Comparison of ENCODE assay signal across 1 cellular context in the genomic region with DNA sequence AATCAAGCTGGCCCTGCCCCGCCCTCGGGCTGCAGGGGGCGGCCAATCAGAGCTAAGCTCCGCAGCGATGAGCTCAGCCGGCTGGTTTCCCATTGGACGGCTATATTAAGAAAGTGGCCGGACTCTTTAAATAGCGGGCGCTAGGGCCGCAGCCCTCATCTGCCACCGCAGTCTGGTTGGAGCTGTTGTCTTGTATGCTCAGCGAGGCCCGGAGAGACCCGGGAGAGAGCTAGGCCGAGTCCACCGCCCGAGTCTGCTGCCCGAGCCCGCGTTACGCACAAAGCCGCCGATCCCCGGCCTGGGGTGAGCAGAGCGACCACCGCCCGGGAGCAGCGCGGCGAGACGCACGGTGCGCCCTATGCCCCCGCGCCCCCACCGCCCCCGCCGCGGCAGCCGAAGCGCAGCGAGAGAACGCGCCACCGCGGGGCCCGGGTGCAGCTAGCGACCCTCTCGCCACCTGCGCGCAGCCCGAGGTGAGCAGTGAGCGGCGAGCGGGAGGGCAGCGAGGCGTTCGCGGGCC.
TF ChIP-seq lines count a peak whose summit lies in the region.

A gene (plus strand): TSS at position 158 of the 520 bp plus-strand sequence. CDS start 392 bp downstream, outside the sequence.

TF ChIP-seq in HepG2, 621 proteins besides CTCF, POLR2A, EP300 and RAD21 (continued from another document and continues in another):
- TF ChIP-seq, protein P1, sequence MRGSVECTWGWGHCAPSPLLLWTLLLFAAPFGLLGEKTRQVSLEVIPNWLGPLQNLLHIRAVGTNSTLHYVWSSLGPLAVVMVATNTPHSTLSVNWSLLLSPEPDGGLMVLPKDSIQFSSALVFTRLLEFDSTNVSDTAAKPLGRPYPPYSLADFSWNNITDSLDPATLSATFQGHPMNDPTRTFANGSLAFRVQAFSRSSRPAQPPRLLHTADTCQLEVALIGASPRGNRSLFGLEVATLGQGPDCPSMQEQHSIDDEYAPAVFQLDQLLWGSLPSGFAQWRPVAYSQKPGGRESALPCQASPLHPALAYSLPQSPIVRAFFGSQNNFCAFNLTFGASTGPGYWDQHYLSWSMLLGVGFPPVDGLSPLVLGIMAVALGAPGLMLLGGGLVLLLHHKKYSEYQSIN (CRISPR knock-in tag; IDR thresholded peaks at IDR 0.05; ENCODE audit: borderline replicate concordance) = peak; percentile 40; the same call in 1 of the 2 replicates
- peak; percentile 80; the same call in 1 of the 2 replicates for TF ChIP-seq RORA (CRISPR knock-in tag; IDR thresholded peaks at IDR 0.05)
- TF ChIP-seq, protein P2, sequence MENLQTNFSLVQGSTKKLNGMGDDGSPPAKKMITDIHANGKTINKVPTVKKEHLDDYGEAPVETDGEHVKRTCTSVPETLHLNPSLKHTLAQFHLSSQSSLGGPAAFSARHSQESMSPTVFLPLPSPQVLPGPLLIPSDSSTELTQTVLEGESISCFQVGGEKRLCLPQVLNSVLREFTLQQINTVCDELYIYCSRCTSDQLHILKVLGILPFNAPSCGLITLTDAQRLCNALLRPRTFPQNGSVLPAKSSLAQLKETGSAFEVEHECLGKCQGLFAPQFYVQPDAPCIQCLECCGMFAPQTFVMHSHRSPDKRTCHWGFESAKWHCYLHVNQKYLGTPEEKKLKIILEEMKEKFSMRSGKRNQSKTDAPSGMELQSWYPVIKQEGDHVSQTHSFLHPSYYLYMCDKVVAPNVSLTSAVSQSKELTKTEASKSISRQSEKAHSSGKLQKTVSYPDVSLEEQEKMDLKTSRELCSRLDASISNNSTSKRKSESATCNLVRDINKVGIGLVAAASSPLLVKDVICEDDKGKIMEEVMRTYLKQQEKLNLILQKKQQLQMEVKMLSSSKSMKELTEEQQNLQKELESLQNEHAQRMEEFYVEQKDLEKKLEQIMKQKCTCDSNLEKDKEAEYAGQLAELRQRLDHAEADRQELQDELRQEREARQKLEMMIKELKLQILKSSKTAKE (CRISPR knock-in tag; IDR thresholded peaks at IDR 0.05; ENCODE audit: borderline replicate concordance) = no peak
- TF ChIP-seq ZNF333 (CRISPR knock-in tag; IDR thresholded peaks at IDR 0.05; ENCODE audit: borderline replicate concordance) = no peak
- TF ChIP-seq ZNF251 (CRISPR knock-in tag; IDR thresholded peaks at IDR 0.05) = no peak
- TF ChIP-seq ZNF337 (CRISPR knock-in tag; IDR thresholded peaks at IDR 0.05; ENCODE audit: borderline replicate concordance, low read depth) = peak; percentile 94
- peak; percentile 88 for TF ChIP-seq ISX (CRISPR knock-in tag; conservative IDR thresholded peaks at IDR 0.05)
- peak; percentile 24 for TF ChIP-seq RBM22 (optimal IDR thresholded peaks at IDR 0.05; ENCODE audit: low read length)
- TF ChIP-seq, protein P3, sequence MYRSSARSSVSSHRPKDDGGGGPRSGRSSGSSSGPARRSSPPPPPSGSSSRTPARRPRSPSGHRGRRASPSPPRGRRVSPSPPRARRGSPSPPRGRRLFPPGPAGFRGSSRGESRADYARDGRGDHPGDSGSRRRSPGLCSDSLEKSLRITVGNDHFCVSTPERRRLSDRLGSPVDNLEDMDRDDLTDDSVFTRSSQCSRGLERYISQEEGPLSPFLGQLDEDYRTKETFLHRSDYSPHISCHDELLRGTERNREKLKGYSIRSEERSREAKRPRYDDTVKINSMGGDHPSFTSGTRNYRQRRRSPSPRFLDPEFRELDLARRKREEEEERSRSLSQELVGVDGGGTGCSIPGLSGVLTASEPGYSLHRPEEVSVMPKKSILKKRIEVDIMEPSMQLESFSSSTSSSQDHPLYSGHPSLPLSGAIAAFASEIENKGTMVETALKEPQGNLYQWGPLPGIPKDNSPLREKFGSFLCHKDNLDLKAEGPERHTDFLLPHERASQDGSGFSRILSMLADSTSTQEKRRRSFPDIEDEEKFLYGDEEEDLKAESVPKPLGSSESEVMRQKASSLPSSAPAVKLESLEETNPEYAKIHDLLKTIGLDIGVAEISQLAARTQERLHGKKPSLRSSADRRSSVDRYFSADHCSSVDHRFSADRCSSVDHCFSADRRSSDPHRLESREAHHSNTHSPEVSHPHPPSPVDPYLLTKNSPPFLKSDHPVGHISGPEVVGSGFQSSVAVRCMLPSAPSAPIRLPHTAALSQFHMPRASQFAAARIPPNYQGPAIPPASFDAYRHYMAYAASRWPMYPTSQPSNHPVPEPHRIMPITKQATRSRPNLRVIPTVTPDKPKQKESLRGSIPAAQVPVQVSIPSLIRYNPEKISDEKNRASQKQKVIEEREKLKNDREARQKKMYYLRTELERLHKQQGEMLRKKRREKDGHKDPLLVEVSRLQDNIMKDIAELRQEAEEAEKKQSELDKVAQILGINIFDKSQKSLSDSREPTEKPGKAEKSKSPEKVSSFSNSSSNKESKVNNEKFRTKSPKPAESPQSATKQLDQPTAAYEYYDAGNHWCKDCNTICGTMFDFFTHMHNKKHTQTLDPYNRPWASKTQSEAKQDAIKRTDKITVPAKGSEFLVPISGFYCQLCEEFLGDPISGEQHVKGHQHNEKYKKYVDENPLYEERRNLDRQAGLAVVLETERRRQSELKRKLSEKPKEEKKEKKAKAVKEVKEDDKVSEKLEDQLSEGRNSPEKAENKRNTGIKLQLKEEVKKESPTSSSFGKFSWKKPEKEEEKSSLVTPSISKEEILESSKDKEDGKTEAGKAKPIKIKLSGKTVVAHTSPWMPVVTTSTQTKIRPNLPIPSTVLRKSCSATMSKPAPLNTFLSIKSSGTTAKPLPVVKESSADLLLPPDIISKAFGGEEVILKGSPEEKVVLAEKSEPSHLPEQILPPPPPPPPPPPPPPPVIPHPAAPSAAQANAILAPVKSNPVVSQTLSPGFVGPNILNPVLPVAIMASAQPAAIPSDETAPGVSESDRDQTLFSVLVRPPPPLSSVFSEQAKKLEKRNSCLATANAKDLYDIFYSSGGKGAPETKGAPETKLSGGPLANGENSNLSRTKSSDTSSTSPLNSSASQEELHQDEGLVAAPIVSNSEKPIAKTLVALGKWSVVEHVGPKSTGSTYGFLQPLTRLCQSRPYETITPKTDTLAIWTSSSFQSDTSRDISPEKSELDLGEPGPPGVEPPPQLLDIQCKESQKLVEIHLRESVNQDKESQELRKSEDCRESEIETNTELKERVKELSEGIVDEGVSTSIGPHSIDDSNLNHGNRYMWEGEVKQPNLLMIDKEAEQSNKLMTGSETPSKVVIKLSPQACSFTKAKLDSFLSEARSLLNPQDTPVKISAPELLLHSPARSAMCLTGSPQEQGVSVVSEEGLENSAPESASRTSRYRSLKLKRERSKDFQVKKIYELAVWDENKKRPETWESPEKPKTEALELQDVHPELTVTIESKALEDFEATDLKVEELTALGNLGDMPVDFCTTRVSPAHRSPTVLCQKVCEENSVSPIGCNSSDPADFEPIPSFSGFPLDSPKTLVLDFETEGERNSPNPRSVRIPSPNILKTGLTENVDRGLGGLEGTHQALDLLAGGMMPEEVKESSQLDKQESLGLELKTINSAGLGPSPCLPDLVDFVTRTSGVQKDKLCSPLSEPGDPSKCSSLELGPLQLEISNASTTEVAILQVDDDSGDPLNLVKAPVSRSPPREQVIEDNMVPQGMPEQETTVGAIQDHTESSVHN (CRISPR knock-in tag; IDR thresholded peaks at IDR 0.05) = peak; percentile 39; the same call in 1 of the 2 replicates
- TF ChIP-seq MEF2D (CRISPR knock-in tag; IDR thresholded peaks at IDR 0.05) = peak; percentile 100
- TF ChIP-seq JUNB (CRISPR knock-in tag; IDR thresholded peaks at IDR 0.05; ENCODE audit: borderline replicate concordance) = no peak
- TF ChIP-seq SIX4 (CRISPR knock-in tag; IDR thresholded peaks at IDR 0.05) = no peak
- TF ChIP-seq MAZ (IDR thresholded peaks at IDR 0.05; ENCODE audit: borderline replicate concordance, low read depth, low read length) = peak; percentile 66; the same call in 1 of the 2 replicates
- TF ChIP-seq MAZ (CRISPR knock-in tag; IDR thresholded peaks at IDR 0.05; ENCODE audit: low read depth) = peak; percentile 95
- TF ChIP-seq ZNF317 (CRISPR knock-in tag; IDR thresholded peaks at IDR 0.05) = no peak; the same call in 1 of the 2 replicates
- peak; percentile 78; the same call in 1 of the 2 replicates for TF ChIP-seq ZFP1 (CRISPR knock-in tag; IDR thresholded peaks at IDR 0.05)
- peak; percentile 97 for TF ChIP-seq ZNF232 (CRISPR knock-in tag; IDR thresholded peaks at IDR 0.05; ENCODE audit: borderline replicate concordance)
- peak; percentile 51; the same call in 1 of the 2 replicates for TF ChIP-seq PHF21A (CRISPR knock-in tag; IDR thresholded peaks at IDR 0.05)
- TF ChIP-seq, protein P4, sequence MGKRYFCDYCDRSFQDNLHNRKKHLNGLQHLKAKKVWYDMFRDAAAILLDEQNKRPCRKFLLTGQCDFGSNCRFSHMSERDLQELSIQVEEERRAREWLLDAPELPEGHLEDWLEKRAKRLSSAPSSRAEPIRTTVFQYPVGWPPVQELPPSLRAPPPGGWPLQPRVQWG (CRISPR knock-in tag; IDR thresholded peaks at IDR 0.05; ENCODE audit: borderline replicate concordance, low read depth) = no peak
- no peak for TF ChIP-seq DPF2 (CRISPR knock-in tag; IDR thresholded peaks at IDR 0.05; ENCODE audit: borderline replicate concordance, low read depth)
- TF ChIP-seq KAT7 (CRISPR knock-in tag; IDR thresholded peaks at IDR 0.05; ENCODE audit: borderline replicate concordance) = peak; percentile 92; the same call in 1 of the 2 replicates
- peak; percentile 85; the same call in 1 of the 2 replicates for TF ChIP-seq DNMT3B (CRISPR knock-in tag; conservative IDR thresholded peaks at IDR 0.05)
- TF ChIP-seq ELF4 (CRISPR knock-in tag; IDR thresholded peaks at IDR 0.05; ENCODE audit: borderline replicate concordance) = peak; percentile 93
- TF ChIP-seq GFI1 (CRISPR knock-in tag; IDR thresholded peaks at IDR 0.05; ENCODE audit: borderline replicate concordance) = 0 out of 2 replicates have a peak, but pooled peaks have one; percentile 10
- no peak for TF ChIP-seq HOXA7 (CRISPR knock-in tag; IDR thresholded peaks at IDR 0.05)
- TF ChIP-seq GZF1 (CRISPR knock-in tag; IDR thresholded peaks at IDR 0.05) = no peak
- no peak for TF ChIP-seq ZNF7 (CRISPR knock-in tag; IDR thresholded peaks at IDR 0.05)
- TF ChIP-seq ETV6 (CRISPR knock-in tag; conservative IDR thresholded peaks at IDR 0.05) = peak; percentile 81; the same call in 1 of the 2 replicates
- peak; percentile 98 for TF ChIP-seq HOXA5 (CRISPR knock-in tag; IDR thresholded peaks at IDR 0.05)
- no peak for TF ChIP-seq SMAD9 (CRISPR knock-in tag; IDR thresholded peaks at IDR 0.05)
- 0 out of 2 replicates have a peak, but pooled peaks have one; percentile 76 for TF ChIP-seq ZNF430 (CRISPR knock-in tag; IDR thresholded peaks at IDR 0.05)
- TF ChIP-seq MAFF (IDR thresholded peaks at IDR 0.05; ENCODE audit: low read depth, low read length) = peak; percentile 16; the same call in 1 of the 2 replicates
- TF ChIP-seq ZNF296 (CRISPR knock-in tag; conservative IDR thresholded peaks at IDR 0.05) = no peak; the same call in 1 of the 2 replicates
- TF ChIP-seq, protein P5, sequence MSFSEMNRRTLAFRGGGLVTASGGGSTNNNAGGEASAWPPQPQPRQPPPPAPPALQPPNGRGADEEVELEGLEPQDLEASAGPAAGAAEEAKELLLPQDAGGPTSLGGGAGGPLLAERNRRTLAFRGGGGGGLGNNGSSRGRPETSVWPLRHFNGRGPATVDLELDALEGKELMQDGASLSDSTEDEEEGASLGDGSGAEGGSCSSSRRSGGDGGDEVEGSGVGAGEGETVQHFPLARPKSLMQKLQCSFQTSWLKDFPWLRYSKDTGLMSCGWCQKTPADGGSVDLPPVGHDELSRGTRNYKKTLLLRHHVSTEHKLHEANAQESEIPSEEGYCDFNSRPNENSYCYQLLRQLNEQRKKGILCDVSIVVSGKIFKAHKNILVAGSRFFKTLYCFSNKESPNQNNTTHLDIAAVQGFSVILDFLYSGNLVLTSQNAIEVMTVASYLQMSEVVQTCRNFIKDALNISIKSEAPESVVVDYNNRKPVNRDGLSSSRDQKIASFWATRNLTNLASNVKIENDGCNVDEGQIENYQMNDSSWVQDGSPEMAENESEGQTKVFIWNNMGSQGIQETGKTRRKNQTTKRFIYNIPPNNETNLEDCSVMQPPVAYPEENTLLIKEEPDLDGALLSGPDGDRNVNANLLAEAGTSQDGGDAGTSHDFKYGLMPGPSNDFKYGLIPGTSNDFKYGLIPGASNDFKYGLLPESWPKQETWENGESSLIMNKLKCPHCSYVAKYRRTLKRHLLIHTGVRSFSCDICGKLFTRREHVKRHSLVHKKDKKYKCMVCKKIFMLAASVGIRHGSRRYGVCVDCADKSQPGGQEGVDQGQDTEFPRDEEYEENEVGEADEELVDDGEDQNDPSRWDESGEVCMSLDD (CRISPR knock-in tag; IDR thresholded peaks at IDR 0.05; ENCODE audit: borderline replicate concordance) = peak; percentile 67; the same call in 1 of the 2 replicates
- peak in 1 of 2 experiments; percentile 14; a peak in 1 of 4 replicates for TF ChIP-seq NR2F1 (CRISPR knock-in tag; IDR thresholded peaks at IDR 0.05)
- TF ChIP-seq, protein P6, sequence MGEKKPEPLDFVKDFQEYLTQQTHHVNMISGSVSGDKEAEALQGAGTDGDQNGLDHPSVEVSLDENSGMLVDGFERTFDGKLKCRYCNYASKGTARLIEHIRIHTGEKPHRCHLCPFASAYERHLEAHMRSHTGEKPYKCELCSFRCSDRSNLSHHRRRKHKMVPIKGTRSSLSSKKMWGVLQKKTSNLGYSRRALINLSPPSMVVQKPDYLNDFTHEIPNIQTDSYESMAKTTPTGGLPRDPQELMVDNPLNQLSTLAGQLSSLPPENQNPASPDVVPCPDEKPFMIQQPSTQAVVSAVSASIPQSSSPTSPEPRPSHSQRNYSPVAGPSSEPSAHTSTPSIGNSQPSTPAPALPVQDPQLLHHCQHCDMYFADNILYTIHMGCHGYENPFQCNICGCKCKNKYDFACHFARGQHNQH (CRISPR knock-in tag; IDR thresholded peaks at IDR 0.05) = peak; percentile 89
- 0 out of 2 replicates have a peak, but pooled peaks have one; percentile 18 for TF ChIP-seq ZNF274 (CRISPR knock-in tag; IDR thresholded peaks at IDR 0.05)
- TF ChIP-seq, protein P7, sequence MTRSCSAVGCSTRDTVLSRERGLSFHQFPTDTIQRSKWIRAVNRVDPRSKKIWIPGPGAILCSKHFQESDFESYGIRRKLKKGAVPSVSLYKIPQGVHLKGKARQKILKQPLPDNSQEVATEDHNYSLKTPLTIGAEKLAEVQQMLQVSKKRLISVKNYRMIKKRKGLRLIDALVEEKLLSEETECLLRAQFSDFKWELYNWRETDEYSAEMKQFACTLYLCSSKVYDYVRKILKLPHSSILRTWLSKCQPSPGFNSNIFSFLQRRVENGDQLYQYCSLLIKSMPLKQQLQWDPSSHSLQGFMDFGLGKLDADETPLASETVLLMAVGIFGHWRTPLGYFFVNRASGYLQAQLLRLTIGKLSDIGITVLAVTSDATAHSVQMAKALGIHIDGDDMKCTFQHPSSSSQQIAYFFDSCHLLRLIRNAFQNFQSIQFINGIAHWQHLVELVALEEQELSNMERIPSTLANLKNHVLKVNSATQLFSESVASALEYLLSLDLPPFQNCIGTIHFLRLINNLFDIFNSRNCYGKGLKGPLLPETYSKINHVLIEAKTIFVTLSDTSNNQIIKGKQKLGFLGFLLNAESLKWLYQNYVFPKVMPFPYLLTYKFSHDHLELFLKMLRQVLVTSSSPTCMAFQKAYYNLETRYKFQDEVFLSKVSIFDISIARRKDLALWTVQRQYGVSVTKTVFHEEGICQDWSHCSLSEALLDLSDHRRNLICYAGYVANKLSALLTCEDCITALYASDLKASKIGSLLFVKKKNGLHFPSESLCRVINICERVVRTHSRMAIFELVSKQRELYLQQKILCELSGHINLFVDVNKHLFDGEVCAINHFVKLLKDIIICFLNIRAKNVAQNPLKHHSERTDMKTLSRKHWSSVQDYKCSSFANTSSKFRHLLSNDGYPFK (CRISPR knock-in tag; IDR thresholded peaks at IDR 0.05; ENCODE audit: borderline replicate concordance) = peak; percentile 40; the same call in 1 of the 2 replicates
- peak; percentile 12; the same call in 1 of the 2 replicates for TF ChIP-seq TARDBP (CRISPR knock-in tag; IDR thresholded peaks at IDR 0.05)
